22 cellular contexts compared by ENCODE assay signal in genomic region chr5:16505140-16505891, GRCh38.
"Had no signal": no experiment of that assay in that cellular context is flagged by ENCODE, and none has a peak within 500 bp of the region (broad histone marks: within the 10 kb centered on the region; RNA-seq: fewer than 3 reads in every experiment).

No MANE protein-coding gene starts in this region.

- H3K36me3 ChIP-seq: ascending aorta, breast epithelium, gastroesophageal sphincter, ovary, suprapubic skin, transverse colon, uterus had no signal

- DNase-seq: activated CD4-positive, alpha-beta T cell treated with anti-CD3 and anti-CD28 coated beads, Interleukin-2, amount 10 ng/mL, durations not matched to agents 7 days and 5 days; activated CD4-positive, CD25-positive, alpha-beta regulatory T cell; activated CD8-positive, alpha-beta T cell treated with anti-CD3 and anti-CD28 coated beads, Interleukin-2, amount 10 ng/mL, durations not matched to agents 7 days and 5 days; activated naive CD4-positive, alpha-beta T cell treated with anti-CD3 and anti-CD28 coated beads for 36 hours; activated naive CD8-positive, alpha-beta T cell treated with anti-CD3 and anti-CD28 coated beads, Interleukin-2, amount 50 U/mL, for 24 hours; activated T-cell treated with anti-CD3 and anti-CD28 coated beads, Interleukin-2, amount 50 U/mL, for 24 hours; cerebellar nuclear complex; cortex of kidney; effector CD4-positive, alpha-beta T cell; natural killer cell; ovary; stimulated activated CD4-positive, alpha-beta T cell treated with anti-CD3 and anti-CD28 coated beads, Interleukin-12 subunit alpha, Interleukin-12 subunit beta, amount 100 ng/mL, for 4 hours; stimulated activated CD4-positive, alpha-beta T cell treated with anti-CD3 and anti-CD28 coated beads, Interleukin-1b, Interleukin-23, amount 100 ng/mL, for 48 hours; T1000; transverse colon; uterus had no signal

- H3K27me3 ChIP-seq: ascending aorta, breast epithelium, gastroesophageal sphincter, ovary, suprapubic skin, transverse colon, uterus had no signal

- ATAC-seq: activated CD8-positive, alpha-beta T cell treated with anti-CD3 and anti-CD28 coated beads, Interleukin-2, amount 10 ng/mL, durations not matched to agents 7 days and 5 days; esophagus mucosa; gastroesophageal sphincter; natural killer cell had no signal

- H3K9me3 ChIP-seq: ascending aorta, breast epithelium, gastroesophageal sphincter, ovary, suprapubic skin, transverse colon, uterus had no signal

- H3K27ac ChIP-seq: ascending aorta, breast epithelium, gastroesophageal sphincter, ovary, suprapubic skin, transverse colon, uterus had no signal

- H3K4me3 ChIP-seq: ascending aorta, breast epithelium, gastroesophageal sphincter, lung, ovary, suprapubic skin, uterus had no signal

- H3K4me1 ChIP-seq: breast epithelium, uterus had no signal
